Comparison of ENCODE assay signal across 23 cellular contexts in the genomic region with DNA sequence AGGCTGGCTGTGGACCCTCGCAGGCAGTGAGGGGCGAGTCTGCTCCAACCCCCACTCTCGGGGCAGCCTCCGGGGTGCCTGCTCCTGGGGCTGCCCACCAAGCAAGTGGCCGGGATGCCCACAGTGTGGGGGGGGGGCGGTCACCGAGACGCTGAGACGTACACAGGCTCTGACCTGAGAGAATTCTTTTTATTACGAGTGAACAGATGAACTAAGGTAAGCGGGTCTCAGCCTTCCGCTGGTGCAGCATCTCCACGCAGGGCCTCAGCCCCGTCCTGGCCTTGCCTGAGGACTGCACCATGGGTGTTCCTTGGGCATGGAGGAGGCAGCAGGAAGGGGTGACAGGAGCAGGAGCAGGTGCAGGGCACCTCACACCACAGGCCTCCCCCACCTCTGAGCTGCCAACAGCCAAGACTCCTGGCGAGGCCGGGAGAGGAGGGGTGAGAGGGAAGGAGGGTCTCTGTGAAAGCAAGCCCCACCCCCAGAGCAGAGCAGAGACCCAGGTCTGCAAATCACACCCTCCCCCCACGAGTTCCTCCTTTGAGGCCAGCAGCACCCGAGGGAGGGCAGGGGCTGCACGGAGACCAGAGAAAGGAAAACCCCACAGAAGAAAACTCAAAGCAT.
"Had no signal": no experiment of that assay in that cellular context is flagged by ENCODE, and none has a peak within 500 bp of the region (broad histone marks: within the 10 kb centered on the region; RNA-seq: fewer than 3 reads in every experiment).

No MANE protein-coding gene starts in this region.

- H3K27ac ChIP-seq: parathyroid adenoma, prostate gland, right lobe of liver, spleen had no signal

- H3K4me3 ChIP-seq: prostate gland, right lobe of liver, spleen, thoracic aorta had no signal

- ATAC-seq: esophagus mucosa; left colon; right lobe of liver; stimulated activated memory B cell treated with anti-CD40 and anti-IgM and Interleukin-4, amounts not matched to agents 10 μg/mL and 1 μg/mL and 100 μg/mL, for 72 hours; stimulated activated naive CD8-positive, alpha-beta T cell treated with anti-CD3 and anti-CD28 coated beads, Interleukin-15, amount 100 ng/mL, for 72 hours had no signal

- H3K27me3 ChIP-seq: right lobe of liver, spleen had no signal

- H2AFZ ChIP-seq: parathyroid adenoma had no signal

- H3K79me2 ChIP-seq: parathyroid adenoma had no signal

- H3K4me1 ChIP-seq: prostate gland, right lobe of liver had no signal

- DNase-seq: cerebellar nuclear complex; dermis blood vessel endothelial cell; endodermal cell; foreskin fibroblast; immature natural killer cell; left colon; mesendoderm; naive B cell; stimulated activated CD4-positive, alpha-beta T cell treated with anti-CD3 and anti-CD28 coated beads, Interleukin-15, amount 100 ng/mL, for 24 hours; stimulated activated CD4-positive, alpha-beta T cell treated with anti-CD3 and anti-CD28 coated beads, Interleukin-1b, Interleukin-23, amount 100 ng/mL, for 48 hours; stimulated activated CD4-positive, alpha-beta T cell treated with anti-CD3 and anti-CD28 coated beads, Interleukin-4, amount 100 ng/mL, for 24 hours; stimulated activated naive CD8-positive, alpha-beta T cell treated with anti-CD3 and anti-CD28 coated beads, Interleukin-15, amount 100 ng/mL, for 72 hours; trophoblast cell had no signal

- H3K9me3 Mint-ChIP-seq: endodermal cell; immature natural killer cell; nephron; stimulated activated memory B cell treated with anti-CD40 and anti-IgM and Interleukin-4, amounts not matched to agents 10 μg/mL and 1 μg/mL and 100 μg/mL, for 72 hours; stimulated activated naive CD8-positive, alpha-beta T cell treated with anti-CD3 and anti-CD28 coated beads, Interleukin-15, amount 100 ng/mL, for 72 hours had no signal

- H3K4me1 Mint-ChIP-seq: endodermal cell; stimulated activated memory B cell treated with anti-CD40 and anti-IgM and Interleukin-4, amounts not matched to agents 10 μg/mL and 1 μg/mL and 100 μg/mL, for 72 hours; stimulated activated naive CD8-positive, alpha-beta T cell treated with anti-CD3 and anti-CD28 coated beads, Interleukin-15, amount 100 ng/mL, for 72 hours had no signal

- H3K9me3 ChIP-seq: prostate gland, right lobe of liver, thoracic aorta had no signal

- H3K27ac Mint-ChIP-seq: endodermal cell, naive B cell, nephron had no signal

- FAIRE-seq: colon, keratinocyte had no signal

- H3K4me3 Mint-ChIP-seq: endodermal cell; immature natural killer cell; nephron; stimulated activated memory B cell treated with anti-CD40 and anti-IgM and Interleukin-4, amounts not matched to agents 10 μg/mL and 1 μg/mL and 100 μg/mL, for 72 hours; stimulated activated naive CD8-positive, alpha-beta T cell treated with anti-CD3 and anti-CD28 coated beads, Interleukin-15, amount 100 ng/mL, for 72 hours had no signal

- H3K9ac ChIP-seq: parathyroid adenoma had no signal

- H3K27me3 Mint-ChIP-seq: naive B cell; stimulated activated memory B cell treated with anti-CD40 and anti-IgM and Interleukin-4, amounts not matched to agents 10 μg/mL and 1 μg/mL and 100 μg/mL, for 72 hours; stimulated activated naive CD8-positive, alpha-beta T cell treated with anti-CD3 and anti-CD28 coated beads, Interleukin-15, amount 100 ng/mL, for 72 hours had no signal
